Comparison of ENCODE assay signal across 8 cellular contexts in the genomic region with DNA sequence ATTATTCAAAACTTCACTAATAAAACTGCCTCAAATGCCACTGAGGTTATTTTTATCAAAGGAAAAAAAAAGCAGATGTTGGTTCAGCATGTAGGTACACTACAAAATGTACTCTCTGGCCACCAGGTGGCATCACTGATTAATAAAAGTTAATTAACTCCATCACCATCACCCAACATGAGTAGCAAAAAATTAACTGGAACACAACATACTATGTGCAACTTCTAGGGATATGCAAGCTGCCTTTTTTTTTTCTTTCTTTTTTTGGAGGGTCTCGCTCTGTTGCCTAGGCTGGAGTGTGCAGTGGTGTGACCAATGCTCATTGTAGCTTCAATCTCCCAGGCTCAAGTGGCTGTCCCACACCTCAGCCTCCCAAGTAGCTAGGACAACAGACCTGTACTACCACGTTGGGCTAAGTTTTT. TPM values are rescaled to one million over a fixed set of nuclear protein-coding genes. Genes with fewer than 3 reads are reported as not detected.
DNase-seq lines count a peak whose midpoint lies in the region; ATAC-seq and TF ChIP-seq lines count a peak whose summit lies in the region.

No MANE protein-coding gene starts in this region.

- no peak overlapping the region for H2AFZ ChIP-seq in GM23248
- peak overlapping the region; percentile 42 for H2AFZ ChIP-seq in MM.1S (ENCODE audit: low read length)

- H3K9me3 ChIP-seq in GM23248 (ENCODE audit: low read depth) (no peaks in the 10 kb centered on the region), MM.1S (replicated peaks; ENCODE audit: insufficient read depth, low read length) (no peaks in the 10 kb centered on the region), psoas muscle (no peaks in the 10 kb centered on the region)

- H3K27me3 Mint-ChIP-seq in activated naive CD4-positive, alpha-beta T cell treated with anti-CD3 and anti-CD28 coated beads, Interleukin-2, amount 10 ng/mL, durations not matched to agents 7 days and 5 days = no peaks in the 10 kb centered on the region

- no peak overlapping the region for H3K4me3 Mint-ChIP-seq in activated naive CD4-positive, alpha-beta T cell treated with anti-CD3 and anti-CD28 coated beads, Interleukin-2, amount 10 ng/mL, durations not matched to agents 7 days and 5 days

- H3K9me3 Mint-ChIP-seq in activated naive CD4-positive, alpha-beta T cell treated with anti-CD3 and anti-CD28 coated beads, Interleukin-2, amount 10 ng/mL, durations not matched to agents 7 days and 5 days = no peaks in the 10 kb centered on the region

- CTCF ChIA-PET in activated naive CD4-positive, alpha-beta T cell treated with anti-CD3 and anti-CD28 coated beads, Interleukin-2, amount 10 ng/mL, durations not matched to agents 7 days and 5 days (lab: Charles Lee) = interaction anchor here (0.6 to 4.1 kb wide), 17 partner anchors 9 to 621 kb away, joined by 3 to 54 read pairs (median 3); no protein-coding TSS in a partner anchor

- peaks cover 8% of the 10 kb centered on the region for H3K4me1 Mint-ChIP-seq in activated naive CD4-positive, alpha-beta T cell treated with anti-CD3 and anti-CD28 coated beads, Interleukin-2, amount 10 ng/mL, durations not matched to agents 7 days and 5 days

- H4K20me1 ChIP-seq in GM23248 (ENCODE audit: insufficient read depth) (no peaks in the 10 kb centered on the region), MM.1S (ENCODE audit: insufficient read depth, low read length) (no peaks in the 10 kb centered on the region)

- H3K4me3 ChIP-seq in GM23248 (no peak overlapping the region), MM.1S (ENCODE audit: low read length) (peak overlapping the region; percentile 31), psoas muscle (no peak overlapping the region)

- H3K4me2 ChIP-seq in GM23248 (ENCODE audit: unreplicated experiment) (no peak overlapping the region), MM.1S (ENCODE audit: low read depth, low read length) (peak overlapping the region; percentile 42; the same call in 1 of the 2 replicates)

- H3K27ac ChIP-seq in GM23248 (no peak overlapping the region), MM.1S (ENCODE audit: low read length) (peak overlapping the region; percentile 49; the same call in 1 of the 2 replicates), psoas muscle (no peak overlapping the region)

- H3K27ac Mint-ChIP-seq in activated naive CD4-positive, alpha-beta T cell treated with anti-CD3 and anti-CD28 coated beads, Interleukin-2, amount 10 ng/mL, durations not matched to agents 7 days and 5 days = no peak overlapping the region

- H3K27me3 ChIP-seq in GM23248 (replicated peaks; ENCODE audit: insufficient read depth) (no peaks in the 10 kb centered on the region), MM.1S (replicated peaks; ENCODE audit: insufficient read depth, low read length) (no peaks in the 10 kb centered on the region), psoas muscle (ENCODE audit: insufficient read depth in 3 of 3, low read length in 2 of 3) (no peaks in the 10 kb centered on the region)

- H3K9ac ChIP-seq in GM23248 (no peak overlapping the region), MM.1S (ENCODE audit: low read length) (no peak overlapping the region)

- in situ Hi-C loops in GM23248 (cut with MboI) = loop anchor here (5.0 to 25.0 kb wide), 2 partner anchors 220 to 420 kb away; no protein-coding TSS in a partner anchor

- 27 to 42% methylated on average over 2 of the region's 2 CpGs for WGBS in GM23248 (ENCODE audit: low coverage in 1 of 2, low lambda C conversion rate in 2 of 2, missing lambda C conversion rate in 2 of 2), 2 experiments
- 40 to 53% (median 40%) methylated on average over 2 of the region's 2 CpGs for WGBS in psoas muscle, 3 donors

- peak; percentile 83 for DNase-seq in EH (ENCODE audit: low read depth)
- peak; percentile 83 for DNase-seq in GM23248
- DNase-seq in MM.1S = peak; percentile 83
- peak; percentile 73 for DNase-seq in SK-N-DZ (ENCODE audit: low spot score)
- peak; percentile 70 for DNase-seq in activated naive CD4-positive, alpha-beta T cell treated with anti-CD3 and anti-CD28 coated beads, Interleukin-2, amount 10 ng/mL, durations not matched to agents 7 days and 5 days
- DNase-seq in glomerular visceral epithelial cell (ENCODE audit: extremely low spot score) = peak; percentile 78
- no peak for DNase-seq in psoas muscle
- no peak for DNase-seq in mesenteric fat pad (ENCODE audit: low spot score)

- H3K9me2 ChIP-seq in GM23248 (ENCODE audit: insufficient read depth) (no peaks in the 10 kb centered on the region), MM.1S (replicated peaks; ENCODE audit: insufficient read depth, low read length) (no peaks in the 10 kb centered on the region)

- H3F3A ChIP-seq in GM23248 (ENCODE audit: insufficient read depth) (peaks cover 21% of the 10 kb centered on the region), MM.1S (ENCODE audit: insufficient read depth, low read length) (peaks cover 15% of the 10 kb centered on the region)

- TF ChIP-seq CTCF in MM.1S (IDR thresholded peaks at IDR 0.05; ENCODE audit: low read length) (peak; percentile 72), psoas muscle (IDR thresholded peaks at IDR 0.05) (peak; percentile 83)

- H3K79me2 ChIP-seq in GM23248 (ENCODE audit: insufficient read depth) = no peaks in the 10 kb centered on the region
- no peaks in the 10 kb centered on the region for H3K79me2 ChIP-seq in MM.1S (ENCODE audit: low read length)

- intact Hi-C loops in psoas muscle (cut with DNase I) = loop anchor here (1.0 to 5.0 kb wide), 4 partner anchors 100 to 420 kb away; partner anchors contain the start of genes FGD6 (in 1 of the 2) and VEZT (in 1 of the 2)

- no peaks in the 10 kb centered on the region for H3K36me3 Mint-ChIP-seq in activated naive CD4-positive, alpha-beta T cell treated with anti-CD3 and anti-CD28 coated beads, Interleukin-2, amount 10 ng/mL, durations not matched to agents 7 days and 5 days

- peaks cover 36% of the 10 kb centered on the region for H3K4me1 ChIP-seq in GM23248 (ENCODE audit: insufficient read depth)
- peaks cover 15% of the 10 kb centered on the region for H3K4me1 ChIP-seq in MM.1S (ENCODE audit: low read length)
- H3K4me1 ChIP-seq in psoas muscle = peaks cover 5% of the 10 kb centered on the region

- H3K36me3 ChIP-seq in GM23248 (ENCODE audit: low read depth) (no peaks in the 10 kb centered on the region), MM.1S (replicated peaks; ENCODE audit: insufficient read depth, low read length) (no peaks in the 10 kb centered on the region), psoas muscle (ENCODE audit: insufficient read depth in 1 of 2, low read depth in 1 of 2) (no peaks in the 10 kb centered on the region)

- ATAC-seq in psoas muscle = peak; percentile 72 to 94 (median 82)

RNA-seq across cellular contexts. Expression of gene NR2C1, which starts 43.8 kb away (rescaled TPM):
- 19.5 and 28.0 TPM in 2 replicates for total RNA-seq in GM23248 (2014; rRNA removed; shearing (Covaris generic))
- polyA plus RNA-seq in GM23248 (2016; fragmentation: Nextera tagmentation; extraction: Ambion mirVana) = 31.0 and 32.9 TPM in 2 replicates
- polyA plus RNA-seq in SK-N-DZ (2014; cell fraction: cytosol; rRNA removed) = 23.5 and 37.3 TPM in 2 replicates
- polyA plus RNA-seq in SK-N-DZ (2014; cell fraction: nucleus; rRNA removed) = 254 and 355 TPM in 2 replicates
- total RNA-seq in psoas muscle = 10 to 100 TPM; 19.9 to 32.3 (median 29.3) TPM
- 10 to 100 TPM; 15.0 to 20.5 (median 19.9) TPM for polyA plus RNA-seq in psoas muscle
- total RNA-seq in mesenteric fat pad = 25.4 TPM

Comparison
In these comparisons a context has a peak if more than half of its experiments do, and no peak if none do; other contexts are left out.
1. DNase-seq: peak in EH (single experiment), GM23248 (single experiment), MM.1S (single experiment), SK-N-DZ (single experiment), activated naive CD4-positive, alpha-beta T cell treated with anti-CD3 and anti-CD28 coated beads, Interleukin-2, amount 10 ng/mL, durations not matched to agents 7 days and 5 days (single experiment) and glomerular visceral epithelial cell (single experiment); none in psoas muscle (0 of 2) and mesenteric fat pad (single experiment).